8 cellular contexts compared by ENCODE assay signal in the genomic region with DNA sequence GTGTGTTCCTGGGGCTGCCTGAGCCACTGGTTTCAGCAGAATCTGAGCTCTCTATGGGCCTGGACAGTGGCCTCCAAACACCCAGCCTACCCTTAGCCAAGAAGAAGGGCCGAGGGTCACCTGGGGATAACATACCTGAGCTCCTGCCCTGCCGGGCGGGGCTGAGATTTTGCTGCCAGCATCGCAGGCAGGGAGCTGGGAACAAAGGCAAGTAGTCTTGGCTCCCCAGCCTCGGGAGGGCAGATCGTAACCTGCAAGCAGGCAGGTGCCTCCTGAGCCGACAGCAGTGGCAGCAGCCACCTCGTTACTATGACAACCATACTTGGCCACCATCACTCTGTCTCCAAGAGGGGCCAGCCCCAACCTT. TPM values are rescaled to one million over a fixed set of nuclear protein-coding genes. Genes with fewer than 3 reads are reported as not detected.
DNase-seq lines count a peak whose midpoint lies in the region; ATAC-seq, FAIRE-seq and TF ChIP-seq lines count a peak whose summit lies in the region.

No MANE protein-coding gene starts in this region.

- BruUV-seq in endothelial cell of umbilical vein (replicated peaks; lab: Mats Ljungman, UMichigan), result no TSS peak

- no peak overlapping the region for H3K4me2 ChIP-seq in endothelial cell of umbilical vein (ENCODE audit: insufficient read depth, low read length)
- H3K4me2 ChIP-seq in skeletal muscle satellite cell (ENCODE audit: low read length), result peak overlapping the region; percentile 75

- no peak for TF ChIP-seq POLR2A in endothelial cell of umbilical vein (IDR thresholded peaks at IDR 0.05; ENCODE audit: low read depth, low read length)

- no peak for TF ChIP-seq CTCF in endothelial cell of umbilical vein (IDR thresholded peaks at IDR 0.05; ENCODE audit: extremely low read depth in 1 of 2, insufficient read depth in 1 of 2, low read depth in 1 of 2, low read length in 2 of 2)

- no peaks in the 10 kb centered on the region for H3K27me3 ChIP-seq in endothelial cell of umbilical vein (ENCODE audit: control insufficient read depth in 2 of 2, insufficient read depth in 2 of 2, low read length in 2 of 2)
- H3K27me3 ChIP-seq in skeletal muscle satellite cell (ENCODE audit: control insufficient read depth, insufficient read depth, low read length), result no peaks in the 10 kb centered on the region

- dilution Hi-C loops in endothelial cell of umbilical vein (cut with MboI; ENCODE audit: extremely low pct_ligation_motif_present, low sequenced_read_pairs), result loop anchor here (10.0 kb wide), 2 partner anchors 349 to 469 kb away; no protein-coding TSS in a partner anchor

- no peaks in the 10 kb centered on the region for H3K9me3 ChIP-seq in endothelial cell of umbilical vein (replicated peaks; ENCODE audit: control insufficient read depth, insufficient read depth, low read length)
- no peaks in the 10 kb centered on the region for H3K9me3 ChIP-seq in skeletal muscle satellite cell (replicated peaks; ENCODE audit: low read length)

- H2AFZ ChIP-seq in endothelial cell of umbilical vein (ENCODE audit: low read depth, low read length), result no peak overlapping the region

- no peaks in the 10 kb centered on the region for H4K20me1 ChIP-seq in endothelial cell of umbilical vein (replicated peaks; ENCODE audit: control insufficient read depth, extremely low read depth, insufficient read depth, low read length)

- CTCF ChIA-PET in endothelial cell of umbilical vein (lab: Charles Lee), result interaction anchor here (1.2 to 1.5 kb wide), 3 partner anchors 11 to 574 kb away, joined by 3 to 4 read pairs (median 3); no protein-coding TSS in a partner anchor

- POLR2A ChIA-PET in endothelial cell of umbilical vein (lab: Charles Lee), result no interaction called here

- DNase-seq in NCI-H345 (lab: John Stamatoyannopoulos, UW) (peak; percentile 45), endothelial cell of umbilical vein (ENCODE audit: low read depth, low spot score) (no peak), GDM1 (lab: John Stamatoyannopoulos, UW) (no peak)
- no peak for DNase-seq in activated CD4-positive, alpha-beta T cell treated with anti-CD3 and anti-CD28 coated beads, Interleukin-2, amount 50 U/mL, for 1 hour
- no peak for DNase-seq in stimulated activated naive CD4-positive, alpha-beta T cell treated with Interleukin-2 at 50 U/mL for 16 hours (lab: John Stamatoyannopoulos, UW)

- H3K27ac ChIP-seq in endothelial cell of umbilical vein (ENCODE audit: insufficient read depth, low read depth, low read length), result peak overlapping the region; percentile 95

- no peaks in the 10 kb centered on the region for H3K36me3 ChIP-seq in endothelial cell of umbilical vein (ENCODE audit: control insufficient read depth in 2 of 2, extremely low read depth in 1 of 2, insufficient read depth in 2 of 2, low read length in 2 of 2)
- no peaks in the 10 kb centered on the region for H3K36me3 ChIP-seq in skeletal muscle satellite cell (ENCODE audit: insufficient read depth, low read length)

- no peak for FAIRE-seq in endothelial cell of umbilical vein (lab: Jason Lieb, UNC)

- intact Hi-C loops in endothelial cell of umbilical vein (cut with micrococcal nuclease), result loop anchor here (2.0 kb wide), 1 partner anchor 301 kb away; no protein-coding TSS in a partner anchor

- H3K9ac ChIP-seq in endothelial cell of umbilical vein (replicated peaks; ENCODE audit: extremely low read depth, insufficient read depth, low read length) (peak overlapping the region; percentile 83), skeletal muscle satellite cell (ENCODE audit: low read depth, low read length) (peak overlapping the region; percentile 88)

- H3K79me2 ChIP-seq in endothelial cell of umbilical vein (ENCODE audit: control insufficient read depth, insufficient read depth, low read length), result no peaks in the 10 kb centered on the region

- ATAC-seq in GM21717 (IDR thresholded peaks at IDR 0.05; ENCODE audit: unreplicated experiment), result peak; percentile 5
- ATAC-seq in HG02759 (IDR thresholded peaks at IDR 0.05; ENCODE audit: unreplicated experiment), result no peak

- H3K4me1 ChIP-seq in endothelial cell of umbilical vein (ENCODE audit: control insufficient read depth, extremely low read depth, insufficient read depth, low read length) (peaks cover 23% of the 10 kb centered on the region), skeletal muscle satellite cell (ENCODE audit: control insufficient read depth, insufficient read depth, low read length) (peaks cover 75% of the 10 kb centered on the region)

- H3K4me3 ChIP-seq in endothelial cell of umbilical vein (replicated peaks in 1 of 3; ENCODE audit: insufficient read depth in 1 of 3, low read depth in 1 of 3, low read length in 3 of 3) (no peak overlapping the region), skeletal muscle satellite cell (ENCODE audit: low read length) (peak overlapping the region; percentile 26)

- H3K9me1 ChIP-seq in endothelial cell of umbilical vein (replicated peaks; ENCODE audit: control insufficient read depth, extremely low read depth, insufficient read depth, low read length), result no peaks in the 10 kb centered on the region

TF ChIP-seq in endothelial cell of umbilical vein, 7 proteins besides CTCF, POLR2A, EP300 and RAD21:
- TF ChIP-seq MYC (IDR thresholded peaks at IDR 0.05; ENCODE audit: low read depth, low read length) (no peak), GATA2 (IDR thresholded peaks at IDR 0.05; ENCODE audit: insufficient read depth, insufficient read length, low read depth, low read length) (no peak), POLR2AphosphoS5 (IDR thresholded peaks at IDR 0.05; ENCODE audit: insufficient read depth, low read depth, low read length) (no peak), FOS (IDR thresholded peaks at IDR 0.05; ENCODE audit: borderline replicate concordance, insufficient read depth, low read length) (no peak), JUN (IDR thresholded peaks at IDR 0.05; ENCODE audit: borderline replicate concordance, insufficient read depth, insufficient read length, low read depth) (no peak), EZH2 (IDR thresholded peaks at IDR 0.05; ENCODE audit: borderline replicate concordance, low read depth, low read length, severe bottlenecking) (no peak)
- TF ChIP-seq, protein P1, sequence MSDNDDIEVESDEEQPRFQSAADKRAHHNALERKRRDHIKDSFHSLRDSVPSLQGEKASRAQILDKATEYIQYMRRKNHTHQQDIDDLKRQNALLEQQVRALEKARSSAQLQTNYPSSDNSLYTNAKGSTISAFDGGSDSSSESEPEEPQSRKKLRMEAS (IDR thresholded peaks at IDR 0.05; ENCODE audit: insufficient read depth, insufficient read length), result no peak

RNA-seq across cellular contexts. Expression of gene TOMM20, which starts 54.7 kb away (rescaled TPM):
- total RNA-seq in endothelial cell of umbilical vein, result 98.4 and 108 TPM in 2 replicates
- polyA plus RNA-seq in endothelial cell of umbilical vein, result 31.8 and 42.5 TPM in 2 replicates
- 59.4 and 65.2 TPM in 2 replicates for polyA plus RNA-seq in endothelial cell of umbilical vein (2011; cell fraction: cytosol; rRNA removed)
- polyA plus RNA-seq in endothelial cell of umbilical vein (2011; cell fraction: nucleus; rRNA removed), result 27.6 and 30.6 TPM in 2 replicates
- 84.6 and 120 TPM in 2 replicates for polyA plus RNA-seq in endothelial cell of umbilical vein (2012)
- polyA minus RNA-seq in endothelial cell of umbilical vein, result 44.9 and 49.6 TPM in 2 replicates
- polyA minus RNA-seq in endothelial cell of umbilical vein (2011; cell fraction: cytosol; rRNA and poly(A)+ RNA removed), result 42.7 TPM
- 24.0 and 25.6 TPM in 2 replicates for polyA minus RNA-seq in endothelial cell of umbilical vein (2011; cell fraction: nucleus; rRNA and poly(A)+ RNA removed)
- total RNA-seq in skeletal muscle satellite cell (2012; rRNA removed), result 90.2 and 104 TPM in 2 replicates
